2 cellular contexts compared by ENCODE assay signal in the genomic region with DNA sequence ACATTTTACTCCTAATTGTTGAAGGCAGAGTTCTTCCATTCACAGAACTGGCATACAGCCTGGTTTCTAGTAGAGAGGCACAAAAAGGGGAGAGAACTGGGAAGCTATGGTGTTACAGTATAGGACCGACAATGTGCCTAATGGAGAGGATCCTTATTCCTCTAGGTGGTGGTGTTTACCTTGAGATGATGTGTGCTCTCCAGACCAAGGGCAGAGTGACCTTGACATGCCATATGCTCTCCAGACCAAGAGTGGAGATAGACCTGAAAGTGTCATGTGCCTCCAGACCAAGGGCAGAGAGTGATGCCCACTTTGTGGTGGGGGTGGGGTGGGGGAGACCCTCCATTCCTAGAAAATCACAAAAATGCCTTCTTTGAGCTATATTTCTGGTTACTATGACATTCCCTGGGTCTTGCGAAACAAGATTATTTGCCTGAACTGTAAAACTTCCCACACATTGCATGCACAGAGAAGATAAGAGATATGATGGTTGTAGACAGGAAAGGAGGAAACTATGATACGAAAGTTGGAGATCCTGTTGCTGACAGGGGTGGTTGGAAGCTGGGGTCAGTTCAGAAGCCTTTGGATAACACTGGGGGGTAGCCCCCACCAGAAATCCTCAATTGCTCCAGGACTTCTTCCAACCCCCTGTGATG.
TF ChIP-seq lines count a peak whose summit lies in the region.

No MANE protein-coding gene starts in this region.

TF ChIP-seq in GM23338, 12 proteins besides CTCF, POLR2A, EP300 and RAD21 (continues in another document):
- no peak for TF ChIP-seq ETS1 (IDR thresholded peaks at IDR 0.05)
- TF ChIP-seq, protein P1, sequence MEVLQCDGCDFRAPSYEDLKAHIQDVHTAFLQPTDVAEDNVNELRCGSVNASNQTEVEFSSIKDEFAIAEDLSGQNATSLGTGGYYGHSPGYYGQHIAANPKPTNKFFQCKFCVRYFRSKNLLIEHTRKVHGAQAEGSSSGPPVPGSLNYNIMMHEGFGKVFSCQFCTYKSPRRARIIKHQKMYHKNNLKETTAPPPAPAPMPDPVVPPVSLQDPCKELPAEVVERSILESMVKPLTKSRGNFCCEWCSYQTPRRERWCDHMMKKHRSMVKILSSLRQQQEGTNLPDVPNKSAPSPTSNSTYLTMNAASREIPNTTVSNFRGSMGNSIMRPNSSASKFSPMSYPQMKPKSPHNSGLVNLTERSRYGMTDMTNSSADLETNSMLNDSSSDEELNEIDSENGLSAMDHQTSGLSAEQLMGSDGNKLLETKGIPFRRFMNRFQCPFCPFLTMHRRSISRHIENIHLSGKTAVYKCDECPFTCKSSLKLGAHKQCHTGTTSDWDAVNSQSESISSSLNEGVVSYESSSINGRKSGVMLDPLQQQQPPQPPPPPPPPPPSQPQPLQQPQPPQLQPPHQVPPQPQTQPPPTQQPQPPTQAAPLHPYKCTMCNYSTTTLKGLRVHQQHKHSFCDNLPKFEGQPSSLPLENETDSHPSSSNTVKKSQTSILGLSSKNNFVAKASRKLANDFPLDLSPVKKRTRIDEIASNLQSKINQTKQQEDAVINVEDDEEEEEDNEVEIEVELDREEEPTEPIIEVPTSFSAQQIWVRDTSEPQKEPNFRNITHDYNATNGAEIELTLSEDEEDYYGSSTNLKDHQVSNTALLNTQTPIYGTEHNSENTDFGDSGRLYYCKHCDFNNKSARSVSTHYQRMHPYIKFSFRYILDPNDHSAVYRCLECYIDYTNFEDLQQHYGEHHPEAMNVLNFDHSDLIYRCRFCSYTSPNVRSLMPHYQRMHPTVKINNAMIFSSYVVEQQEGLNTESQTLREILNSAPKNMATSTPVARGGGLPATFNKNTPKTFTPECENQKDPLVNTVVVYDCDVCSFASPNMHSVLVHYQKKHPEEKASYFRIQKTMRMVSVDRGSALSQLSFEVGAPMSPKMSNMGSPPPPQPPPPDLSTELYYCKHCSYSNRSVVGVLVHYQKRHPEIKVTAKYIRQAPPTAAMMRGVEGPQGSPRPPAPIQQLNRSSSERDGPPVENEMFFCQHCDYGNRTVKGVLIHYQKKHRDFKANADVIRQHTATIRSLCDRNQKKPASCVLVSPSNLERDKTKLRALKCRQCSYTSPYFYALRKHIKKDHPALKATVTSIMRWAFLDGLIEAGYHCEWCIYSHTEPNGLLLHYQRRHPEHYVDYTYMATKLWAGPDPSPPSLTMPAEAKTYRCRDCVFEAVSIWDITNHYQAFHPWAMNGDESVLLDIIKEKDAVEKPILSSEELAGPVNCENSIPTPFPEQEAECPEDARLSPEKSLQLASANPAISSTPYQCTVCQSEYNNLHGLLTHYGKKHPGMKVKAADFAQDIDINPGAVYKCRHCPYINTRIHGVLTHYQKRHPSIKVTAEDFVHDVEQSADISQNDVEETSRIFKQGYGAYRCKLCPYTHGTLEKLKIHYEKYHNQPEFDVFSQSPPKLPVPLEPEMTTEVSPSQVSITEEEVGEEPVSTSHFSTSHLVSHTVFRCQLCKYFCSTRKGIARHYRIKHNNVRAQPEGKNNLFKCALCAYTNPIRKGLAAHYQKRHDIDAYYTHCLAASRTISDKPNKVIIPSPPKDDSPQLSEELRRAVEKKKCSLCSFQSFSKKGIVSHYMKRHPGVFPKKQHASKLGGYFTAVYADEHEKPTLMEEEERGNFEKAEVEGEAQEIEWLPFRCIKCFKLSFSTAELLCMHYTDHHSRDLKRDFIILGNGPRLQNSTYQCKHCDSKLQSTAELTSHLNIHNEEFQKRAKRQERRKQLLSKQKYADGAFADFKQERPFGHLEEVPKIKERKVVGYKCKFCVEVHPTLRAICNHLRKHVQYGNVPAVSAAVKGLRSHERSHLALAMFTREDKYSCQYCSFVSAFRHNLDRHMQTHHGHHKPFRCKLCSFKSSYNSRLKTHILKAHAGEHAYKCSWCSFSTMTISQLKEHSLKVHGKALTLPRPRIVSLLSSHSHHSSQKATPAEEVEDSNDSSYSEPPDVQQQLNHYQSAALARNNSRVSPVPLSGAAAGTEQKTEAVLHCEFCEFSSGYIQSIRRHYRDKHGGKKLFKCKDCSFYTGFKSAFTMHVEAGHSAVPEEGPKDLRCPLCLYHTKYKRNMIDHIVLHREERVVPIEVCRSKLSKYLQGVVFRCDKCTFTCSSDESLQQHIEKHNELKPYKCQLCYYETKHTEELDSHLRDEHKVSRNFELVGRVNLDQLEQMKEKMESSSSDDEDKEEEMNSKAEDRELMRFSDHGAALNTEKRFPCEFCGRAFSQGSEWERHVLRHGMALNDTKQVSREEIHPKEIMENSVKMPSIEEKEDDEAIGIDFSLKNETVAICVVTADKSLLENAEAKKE (CRISPR knock-in tag; IDR thresholded peaks at IDR 0.05), result no peak
- TF ChIP-seq STAT1 (IDR thresholded peaks at IDR 0.05; ENCODE audit: unreplicated experiment), result no peak
- TF ChIP-seq, protein P2, sequence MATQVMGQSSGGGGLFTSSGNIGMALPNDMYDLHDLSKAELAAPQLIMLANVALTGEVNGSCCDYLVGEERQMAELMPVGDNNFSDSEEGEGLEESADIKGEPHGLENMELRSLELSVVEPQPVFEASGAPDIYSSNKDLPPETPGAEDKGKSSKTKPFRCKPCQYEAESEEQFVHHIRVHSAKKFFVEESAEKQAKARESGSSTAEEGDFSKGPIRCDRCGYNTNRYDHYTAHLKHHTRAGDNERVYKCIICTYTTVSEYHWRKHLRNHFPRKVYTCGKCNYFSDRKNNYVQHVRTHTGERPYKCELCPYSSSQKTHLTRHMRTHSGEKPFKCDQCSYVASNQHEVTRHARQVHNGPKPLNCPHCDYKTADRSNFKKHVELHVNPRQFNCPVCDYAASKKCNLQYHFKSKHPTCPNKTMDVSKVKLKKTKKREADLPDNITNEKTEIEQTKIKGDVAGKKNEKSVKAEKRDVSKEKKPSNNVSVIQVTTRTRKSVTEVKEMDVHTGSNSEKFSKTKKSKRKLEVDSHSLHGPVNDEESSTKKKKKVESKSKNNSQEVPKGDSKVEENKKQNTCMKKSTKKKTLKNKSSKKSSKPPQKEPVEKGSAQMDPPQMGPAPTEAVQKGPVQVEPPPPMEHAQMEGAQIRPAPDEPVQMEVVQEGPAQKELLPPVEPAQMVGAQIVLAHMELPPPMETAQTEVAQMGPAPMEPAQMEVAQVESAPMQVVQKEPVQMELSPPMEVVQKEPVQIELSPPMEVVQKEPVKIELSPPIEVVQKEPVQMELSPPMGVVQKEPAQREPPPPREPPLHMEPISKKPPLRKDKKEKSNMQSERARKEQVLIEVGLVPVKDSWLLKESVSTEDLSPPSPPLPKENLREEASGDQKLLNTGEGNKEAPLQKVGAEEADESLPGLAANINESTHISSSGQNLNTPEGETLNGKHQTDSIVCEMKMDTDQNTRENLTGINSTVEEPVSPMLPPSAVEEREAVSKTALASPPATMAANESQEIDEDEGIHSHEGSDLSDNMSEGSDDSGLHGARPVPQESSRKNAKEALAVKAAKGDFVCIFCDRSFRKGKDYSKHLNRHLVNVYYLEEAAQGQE (IDR thresholded peaks at IDR 0.05; ENCODE audit: unreplicated experiment), result no peak
- no peak for TF ChIP-seq JUNB (IDR thresholded peaks at IDR 0.05; ENCODE audit: unreplicated experiment)
- TF ChIP-seq NANOG (IDR thresholded peaks at IDR 0.05; ENCODE audit: borderline replicate concordance), result no peak
- no peak for TF ChIP-seq ZNF331 (CRISPR knock-in tag; IDR thresholded peaks at IDR 0.05; ENCODE audit: low read depth)
- no peak for TF ChIP-seq POLR2AphosphoS5 (IDR thresholded peaks at IDR 0.05; ENCODE audit: low read depth)

TF ChIP-seq in K562, 482 proteins besides CTCF, POLR2A, EP300 and RAD21 (continued from another document and continues in another):
- TF ChIP-seq EWSR1 (IDR thresholded peaks at IDR 0.05; ENCODE audit: borderline replicate concordance, low read depth, partially characterized antibody) (no peak), HNRNPUL1 (IDR thresholded peaks at IDR 0.05; ENCODE audit: low read length) (no peak), PYGO2 (tag; IDR thresholded peaks at IDR 0.05) (0 out of 2 replicates have a peak, but pooled peaks have one; percentile 48), ATF7 (IDR thresholded peaks at IDR 0.05) (peak; percentile 24; the same call in 1 of the 2 replicates), EGR1 (conservative IDR thresholded peaks at IDR 0.05) (peak; percentile 73), FOXJ2 (tag; IDR thresholded peaks at IDR 0.05) (0 out of 2 replicates have a peak, but pooled peaks have one; percentile 43), NFATC3 (IDR thresholded peaks at IDR 0.05) (no peak), BCOR (IDR thresholded peaks at IDR 0.05) (no peak), CBFA2T2 (conservative IDR thresholded peaks at IDR 0.05) (peak; percentile 90), HDAC3 (IDR thresholded peaks at IDR 0.05; ENCODE audit: borderline replicate concordance, partially characterized antibody) (peak; percentile 41), BRF2 (IDR thresholded peaks at IDR 0.05; ENCODE audit: borderline replicate concordance, insufficient read depth, insufficient read length) (no peak), HDAC1 (IDR thresholded peaks at IDR 0.05) (peak in 1 of 2 experiments; percentile 49; a peak in 2 of 4 replicates), KDM1A (IDR thresholded peaks at IDR 0.05) (peak in 1 of 2 experiments; percentile 61; a peak in 3 of 4 replicates), ETV1 (tag; conservative IDR thresholded peaks at IDR 0.05; ENCODE audit: low read depth) (peak; percentile 54; the same call in 1 of the 2 replicates), SOX6 (IDR thresholded peaks at IDR 0.05) (peak; percentile 56; the same call in 1 of the 2 replicates), TEAD4 (IDR thresholded peaks at IDR 0.05; ENCODE audit: low read length) (peak; percentile 94), TEAD4 (CRISPR knock-in tag; IDR thresholded peaks at IDR 0.05; ENCODE audit: borderline replicate concordance) (no peak), TCF3 (CRISPR knock-in tag; IDR thresholded peaks at IDR 0.05) (peak; percentile 92), TAL1 (IDR thresholded peaks at IDR 0.05) (peak; percentile 89), DEAF1 (CRISPR knock-in tag; IDR thresholded peaks at IDR 0.05) (peak; percentile 51; the same call in 1 of the 2 replicates), TRIM24 (IDR thresholded peaks at IDR 0.05) (peak; percentile 97 to 98), GATA2 (CRISPR knock-in tag; IDR thresholded peaks at IDR 0.05) (peak; percentile 78), HLTF (IDR thresholded peaks at IDR 0.05) (0 out of 2 replicates have a peak, but pooled peaks have one; percentile 18), TEAD1 (CRISPR knock-in tag; IDR thresholded peaks at IDR 0.05) (no peak), ARHGAP35 (IDR thresholded peaks at IDR 0.05; ENCODE audit: partially characterized antibody) (no peak), CCNT2 (IDR thresholded peaks at IDR 0.05; ENCODE audit: borderline replicate concordance, extremely low read depth, insufficient read length, low read depth, low read length) (peak; percentile 59), MBD2 (IDR thresholded peaks at IDR 0.05; ENCODE audit: borderline replicate concordance, low read depth) (peak; percentile 31; the same call in 1 of the 2 replicates), RCOR1 (IDR thresholded peaks at IDR 0.05; ENCODE audit: borderline replicate concordance in 1 of 2, low read depth in 2 of 2, low read length in 2 of 2) (peak in 1 of 2 experiments; percentile 58; a peak in 1 of 4 replicates), KDM4B (IDR thresholded peaks at IDR 0.05; ENCODE audit: borderline replicate concordance in 2 of 2, low read depth in 1 of 2) (no peak), NR2C1 (IDR thresholded peaks at IDR 0.05) (no peak), NR2C1 (tag; IDR thresholded peaks at IDR 0.05) (0 out of 2 replicates have a peak, but pooled peaks have one; percentile 47)
- TF ChIP-seq, protein P3, sequence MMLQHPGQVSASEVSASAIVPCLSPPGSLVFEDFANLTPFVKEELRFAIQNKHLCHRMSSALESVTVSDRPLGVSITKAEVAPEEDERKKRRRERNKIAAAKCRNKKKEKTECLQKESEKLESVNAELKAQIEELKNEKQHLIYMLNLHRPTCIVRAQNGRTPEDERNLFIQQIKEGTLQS (IDR thresholded peaks at IDR 0.05), result 0 out of 2 replicates have a peak, but pooled peaks have one; percentile 27
- TF ChIP-seq, protein P3 (CRISPR knock-in tag; conservative IDR thresholded peaks at IDR 0.05), result no peak
- TF ChIP-seq, protein P4, sequence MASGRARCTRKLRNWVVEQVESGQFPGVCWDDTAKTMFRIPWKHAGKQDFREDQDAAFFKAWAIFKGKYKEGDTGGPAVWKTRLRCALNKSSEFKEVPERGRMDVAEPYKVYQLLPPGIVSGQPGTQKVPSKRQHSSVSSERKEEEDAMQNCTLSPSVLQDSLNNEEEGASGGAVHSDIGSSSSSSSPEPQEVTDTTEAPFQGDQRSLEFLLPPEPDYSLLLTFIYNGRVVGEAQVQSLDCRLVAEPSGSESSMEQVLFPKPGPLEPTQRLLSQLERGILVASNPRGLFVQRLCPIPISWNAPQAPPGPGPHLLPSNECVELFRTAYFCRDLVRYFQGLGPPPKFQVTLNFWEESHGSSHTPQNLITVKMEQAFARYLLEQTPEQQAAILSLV (tag; IDR thresholded peaks at IDR 0.05), result peak; percentile 47
